8 cellular contexts compared by ENCODE assay signal in genomic region chr13:60019119-60019993, GRCh38.
DNase-seq lines count a peak whose midpoint lies in the region; ATAC-seq and TF ChIP-seq lines count a peak whose summit lies in the region.

No MANE protein-coding gene starts in this region.

- POLR2A ChIA-PET in CD4-positive, alpha-beta T cell (lab: Charles Lee), result no interaction called here

- CTCF ChIA-PET in CD4-positive, alpha-beta T cell (lab: Charles Lee), result no interaction called here

- H3K27ac Mint-ChIP-seq in CD4-positive, alpha-beta T cell, result no peak overlapping the region

- no peaks in the 10 kb centered on the region for H3K36me3 Mint-ChIP-seq in CD4-positive, alpha-beta T cell (ENCODE audit: low read depth)

- H3K27me3 Mint-ChIP-seq in CD4-positive, alpha-beta T cell, result no peaks in the 10 kb centered on the region

- H3K4me3 Mint-ChIP-seq in CD4-positive, alpha-beta T cell, result no peak overlapping the region

- no peaks in the 10 kb centered on the region for H3K27me3 ChIP-seq in CD4-positive, alpha-beta T cell (ENCODE audit: control insufficient read depth, insufficient read depth, low read length)

- peaks cover 24% of the 10 kb centered on the region for H3K4me1 Mint-ChIP-seq in CD4-positive, alpha-beta T cell (ENCODE audit: low read depth)

- peak overlapping the region; percentile 72 for H3K27ac ChIP-seq in KOPT-K1 (ENCODE audit: low read depth, low read length, poor library complexity, severe bottlenecking)
- H3K27ac ChIP-seq in CD4-positive, alpha-beta T cell (ENCODE audit: low read depth, low read length), result no peak overlapping the region

- H3K9me3 ChIP-seq in KOPT-K1 (ENCODE audit: insufficient read depth, low read length, poor library complexity, severe bottlenecking), result peaks cover 12% of the 10 kb centered on the region
- no peaks in the 10 kb centered on the region for H3K9me3 ChIP-seq in CD4-positive, alpha-beta T cell (ENCODE audit: control insufficient read depth, low read length)

- TF ChIP-seq CTCF in GM13976 (IDR thresholded peaks at IDR 0.05; ENCODE audit: borderline replicate concordance, control extremely low read depth, extremely low read depth, insufficient read depth, missing control alignments), result no peak
- no peak for TF ChIP-seq CTCF in fibroblast of pulmonary artery (IDR thresholded peaks at IDR 0.05; ENCODE audit: low read length, missing control alignments)
- TF ChIP-seq CTCF in CD4-positive, alpha-beta T cell (IDR thresholded peaks at IDR 0.05), result no peak

- H3K36me3 ChIP-seq in KOPT-K1 (ENCODE audit: insufficient read depth, low read length), result peaks cover 17% of the 10 kb centered on the region

- ATAC-seq in GM21717 (IDR thresholded peaks at IDR 0.05; ENCODE audit: unreplicated experiment), result peak; percentile 86
- no peak for ATAC-seq in stimulated activated naive CD8-positive, alpha-beta T cell treated with anti-CD3 and anti-CD28 coated beads, Interleukin-15, Interleukin-2, amounts not matched to agents 100 U/mL and 50 U/mL, for 24 hours
- ATAC-seq in CD4-positive, alpha-beta T cell (ENCODE audit: poor library complexity), result no peak

- DNase-seq in GM13976 (ENCODE audit: low spot score) (peak; percentile 28), fibroblast of pulmonary artery (ENCODE audit: low read depth) (peak; percentile 58), glomerular visceral epithelial cell (ENCODE audit: extremely low spot score) (no peak)
- no peak for DNase-seq in stimulated activated naive CD8-positive, alpha-beta T cell treated with anti-CD3 and anti-CD28 coated beads, Interleukin-15, Interleukin-2, amounts not matched to agents 100 U/mL and 50 U/mL, for 24 hours
- DNase-seq in stimulated activated CD4-positive, alpha-beta T cell treated with anti-CD3 and anti-CD28 coated beads, Interleukin-4, amount 100 ng/mL, for 4 hours, result no peak
- no peak for DNase-seq in CD4-positive, alpha-beta T cell

- H3K9me3 Mint-ChIP-seq in CD4-positive, alpha-beta T cell, result peaks cover 2% of the 10 kb centered on the region

- in situ Hi-C loops in GM13976 (cut with MboI; ENCODE audit: low sequenced_read_pairs, unreplicated experiment), result no loop called here

- intact Hi-C loops in CD4-positive, alpha-beta T cell (cut with DNase I, micrococcal nuclease), result no loop called here

- H3K4me3 ChIP-seq in fibroblast of pulmonary artery (replicated peaks; ENCODE audit: low read depth, low read length), result no peak overlapping the region

Comparison
In these comparisons a context has a peak if more than half of its experiments do, and no peak if none do; other contexts are left out.
1. DNase-seq: peak in GM13976 (single experiment) and fibroblast of pulmonary artery (single experiment); none in stimulated activated naive CD8-positive, alpha-beta T cell treated with anti-CD3 and anti-CD28 coated beads, Interleukin-15, Interleukin-2, amounts not matched to agents 100 U/mL and 50 U/mL, for 24 hours (single experiment), stimulated activated CD4-positive, alpha-beta T cell treated with anti-CD3 and anti-CD28 coated beads, Interleukin-4, amount 100 ng/mL, for 4 hours (0 of 2), glomerular visceral epithelial cell (single experiment) and CD4-positive, alpha-beta T cell (0 of 10).